In the genomic region with DNA sequence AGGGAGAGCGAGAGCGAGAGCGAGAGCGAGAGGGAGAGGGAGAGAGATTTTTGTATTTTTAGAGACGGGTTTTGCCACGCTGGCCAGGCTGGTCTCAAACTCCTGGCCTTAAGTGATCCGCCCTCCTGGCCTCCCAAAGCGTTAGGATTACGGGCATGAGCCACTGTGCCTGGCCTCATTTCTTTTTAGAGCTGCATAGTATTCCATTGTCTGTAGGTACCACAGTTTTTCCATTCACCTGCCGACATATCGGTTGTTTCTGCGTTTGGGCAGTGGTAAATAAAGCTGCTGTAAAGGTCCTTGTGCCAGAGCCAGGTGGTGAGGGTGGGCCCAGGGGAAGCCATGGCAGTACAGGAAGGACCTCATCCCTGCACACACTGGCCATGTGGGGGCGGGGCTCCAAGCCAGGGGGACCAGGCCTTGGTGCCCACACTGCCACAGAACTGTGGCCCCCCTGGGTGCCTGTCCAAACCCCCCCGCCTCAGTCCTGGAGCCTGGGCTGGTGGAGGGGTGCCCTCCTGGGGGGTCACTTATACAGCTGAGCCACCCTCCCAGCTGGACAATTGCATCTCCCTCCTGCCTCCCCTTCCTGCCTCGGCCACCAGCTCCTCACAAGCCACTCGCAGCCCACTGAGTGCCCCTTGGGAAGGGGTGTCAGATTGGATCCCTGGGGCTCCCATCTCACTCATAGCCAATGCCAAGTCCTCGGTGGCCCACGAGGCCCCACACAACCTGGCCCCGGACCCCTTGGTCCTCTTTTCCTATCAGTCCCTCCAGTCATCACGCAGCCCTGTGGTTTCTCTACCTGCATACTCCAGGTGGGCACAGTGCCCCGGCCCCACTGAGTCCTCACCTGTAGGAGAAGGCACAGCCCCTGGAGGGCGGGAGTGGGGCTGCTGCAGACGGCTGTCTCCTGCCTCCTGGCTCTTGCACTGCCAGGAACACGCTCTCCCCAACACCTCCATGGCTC, we compare ENCODE assay signal across 1 cellular context.
TF ChIP-seq lines count a peak whose summit lies in the region.

No MANE protein-coding gene starts in this region.

TF ChIP-seq in GM23338, 12 proteins besides CTCF, POLR2A, EP300 and RAD21:
- no peak for TF ChIP-seq POLR2AphosphoS5 (IDR thresholded peaks at IDR 0.05; ENCODE audit: low read depth)
- TF ChIP-seq, protein P1, sequence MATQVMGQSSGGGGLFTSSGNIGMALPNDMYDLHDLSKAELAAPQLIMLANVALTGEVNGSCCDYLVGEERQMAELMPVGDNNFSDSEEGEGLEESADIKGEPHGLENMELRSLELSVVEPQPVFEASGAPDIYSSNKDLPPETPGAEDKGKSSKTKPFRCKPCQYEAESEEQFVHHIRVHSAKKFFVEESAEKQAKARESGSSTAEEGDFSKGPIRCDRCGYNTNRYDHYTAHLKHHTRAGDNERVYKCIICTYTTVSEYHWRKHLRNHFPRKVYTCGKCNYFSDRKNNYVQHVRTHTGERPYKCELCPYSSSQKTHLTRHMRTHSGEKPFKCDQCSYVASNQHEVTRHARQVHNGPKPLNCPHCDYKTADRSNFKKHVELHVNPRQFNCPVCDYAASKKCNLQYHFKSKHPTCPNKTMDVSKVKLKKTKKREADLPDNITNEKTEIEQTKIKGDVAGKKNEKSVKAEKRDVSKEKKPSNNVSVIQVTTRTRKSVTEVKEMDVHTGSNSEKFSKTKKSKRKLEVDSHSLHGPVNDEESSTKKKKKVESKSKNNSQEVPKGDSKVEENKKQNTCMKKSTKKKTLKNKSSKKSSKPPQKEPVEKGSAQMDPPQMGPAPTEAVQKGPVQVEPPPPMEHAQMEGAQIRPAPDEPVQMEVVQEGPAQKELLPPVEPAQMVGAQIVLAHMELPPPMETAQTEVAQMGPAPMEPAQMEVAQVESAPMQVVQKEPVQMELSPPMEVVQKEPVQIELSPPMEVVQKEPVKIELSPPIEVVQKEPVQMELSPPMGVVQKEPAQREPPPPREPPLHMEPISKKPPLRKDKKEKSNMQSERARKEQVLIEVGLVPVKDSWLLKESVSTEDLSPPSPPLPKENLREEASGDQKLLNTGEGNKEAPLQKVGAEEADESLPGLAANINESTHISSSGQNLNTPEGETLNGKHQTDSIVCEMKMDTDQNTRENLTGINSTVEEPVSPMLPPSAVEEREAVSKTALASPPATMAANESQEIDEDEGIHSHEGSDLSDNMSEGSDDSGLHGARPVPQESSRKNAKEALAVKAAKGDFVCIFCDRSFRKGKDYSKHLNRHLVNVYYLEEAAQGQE (IDR thresholded peaks at IDR 0.05; ENCODE audit: unreplicated experiment), result no peak
- no peak for TF ChIP-seq EZH2 (IDR thresholded peaks at IDR 0.05; ENCODE audit: low read depth, unreplicated experiment)
- no peak for TF ChIP-seq ZNF331 (CRISPR knock-in tag; IDR thresholded peaks at IDR 0.05; ENCODE audit: low read depth)
TF ChIP-seq in GM23338: peak in this region for 0.
